10 cellular contexts compared by ENCODE assay signal in the genomic region with DNA sequence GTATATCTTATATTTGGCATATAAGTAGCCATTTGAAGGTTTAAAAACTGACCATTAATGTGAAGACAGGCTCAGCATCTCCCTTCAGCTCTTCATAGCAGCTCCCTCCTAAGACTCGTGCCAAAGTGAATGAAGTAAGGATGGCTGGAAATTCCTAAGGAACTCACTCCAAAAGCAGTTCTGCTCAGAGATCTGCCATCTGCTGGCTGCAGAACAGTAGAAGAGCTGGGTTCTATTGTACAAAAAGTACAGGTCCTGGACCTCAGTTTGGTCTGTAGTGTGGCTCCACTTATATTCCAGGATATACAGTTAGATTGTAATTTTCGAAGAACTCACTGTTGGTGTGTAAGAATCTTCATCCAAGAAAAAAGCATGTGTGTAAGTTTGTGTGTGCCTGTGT.
DNase-seq lines count a peak whose midpoint lies in the region; ATAC-seq, FAIRE-seq and TF ChIP-seq lines count a peak whose summit lies in the region.
"Had no signal": no experiment of that assay in that cellular context is flagged by ENCODE, and none has a peak within 500 bp of the region (broad histone marks: within the 10 kb centered on the region; RNA-seq: fewer than 3 reads in every experiment).

No MANE protein-coding gene starts in this region.

- no peaks in the 10 kb centered on the region for H3K9me3 ChIP-seq in tibial artery
- H3K9me3 ChIP-seq: Peyer's patch had no signal

- H3K36me3 ChIP-seq in bronchial epithelial cell (ENCODE audit: control insufficient read depth, insufficient read depth, low read length) (peaks cover 1% of the 10 kb centered on the region), tibial artery (peaks cover 62 to 98% (median 66%) of the 10 kb centered on the region in 3 donors)

- H3K4me3 ChIP-seq in bronchial epithelial cell (ENCODE audit: low read depth, low read length) (no peak overlapping the region), tibial artery (no peak overlapping the region)
- H3K4me3 ChIP-seq: Peyer's patch had no signal

- no peaks in the 10 kb centered on the region for H3K27me3 ChIP-seq in bronchial epithelial cell (ENCODE audit: control insufficient read depth, insufficient read depth, low read length)
- no peaks in the 10 kb centered on the region for H3K27me3 ChIP-seq in tibial artery
- H3K27me3 ChIP-seq: Peyer's patch had no signal

- no peak for FAIRE-seq in bronchial epithelial cell (lab: Jason Lieb, UNC)

- in situ Hi-C loops in GM13977 (cut with MboI; ENCODE audit: low pct_unique_long_range_greater_than_20kb, low sequenced_read_pairs, unreplicated experiment) = no loop called here

- peak; percentile 11 for DNase-seq in HT-29 (ENCODE audit: low spot score)
- DNase-seq in bronchial epithelial cell (ENCODE audit: low read depth) = peak; percentile 27
- peak; percentile 34 for DNase-seq in iPS-NIHi11 (ENCODE audit: low spot score)
- DNase-seq in tibial artery = no peak
- DNase-seq in GM13977 (ENCODE audit: low spot score) = no peak
- no peak for DNase-seq in T-helper 9 cell
- DNase-seq: activated CD4-positive, alpha-beta T cell treated with anti-CD3 and anti-CD28 coated beads, Interleukin-2, amount 50 U/mL, for 1 hour; Peyer's patch had no signal

- intact Hi-C loops in tibial artery (cut with DNase I; ENCODE audit: low total_unique reads) = no loop called here

- TF ChIP-seq CTCF in bronchial epithelial cell (IDR thresholded peaks at IDR 0.05; ENCODE audit: insufficient read depth, low read length, severe bottlenecking) = peak; percentile 6
- TF ChIP-seq CTCF in tibial artery (IDR thresholded peaks at IDR 0.05) = peak; percentile 44 to 48
- TF ChIP-seq CTCF in GM13977 (IDR thresholded peaks at IDR 0.05; ENCODE audit: extremely low read depth, insufficient read depth, missing control alignments) = no peak

- H3K27ac ChIP-seq in tibial artery = no peak overlapping the region
- H3K27ac ChIP-seq: parathyroid adenoma, Peyer's patch had no signal

- no peak for ATAC-seq in GM18867 (IDR thresholded peaks at IDR 0.05; ENCODE audit: unreplicated experiment)

- no peaks in the 10 kb centered on the region for H3K4me1 ChIP-seq in tibial artery
- H3K4me1 ChIP-seq: parathyroid adenoma, Peyer's patch had no signal

Comparison
In these comparisons a context has a peak if more than half of its experiments do, and no peak if none do; other contexts are left out.
1. DNase-seq: peak in HT-29 (single experiment), bronchial epithelial cell (single experiment) and iPS-NIHi11 (single experiment); none in tibial artery (0 of 2), GM13977 (single experiment) and T-helper 9 cell (single experiment).